ENCODE assay signal across 9 cellular contexts in genomic region chr9:107737987-107738743, GRCh38.
DNase-seq lines count a peak whose midpoint lies in the region; ATAC-seq and TF ChIP-seq lines count a peak whose summit lies in the region.
"Had no signal": no experiment of that assay in that cellular context is flagged by ENCODE, and none has a peak within 500 bp of the region (broad histone marks: within the 10 kb centered on the region; RNA-seq: fewer than 3 reads in every experiment).

No MANE protein-coding gene starts in this region.

- ATAC-seq in SK-N-SH treated with all-trans-retinoic acid at 6 μM for 48 hours: peak; percentile 90
- peak; percentile 24 to 76 (median 40) for ATAC-seq in heart right ventricle
- ATAC-seq in HG03097 (IDR thresholded peaks at IDR 0.05; ENCODE audit: low FRiP score, unreplicated experiment): no peak

- no peak overlapping the region for H3K27ac Mint-ChIP-seq in glutamatergic neuron (ENCODE audit: unreplicated experiment)
- H3K27ac Mint-ChIP-seq: activated naive CD8-positive, alpha-beta T cell had no signal

- 47 to 62% methylated on average over 17 of the region's 17 CpGs for WGBS in heart right ventricle, 2 donors
- 40 to 62% (median 54%) methylated on average over 10 to 17 of the region's 17 CpGs for WGBS in stomach, 5 donors

- H3K36me3 ChIP-seq in heart right ventricle: no peaks in the 10 kb centered on the region
- no peaks in the 10 kb centered on the region for H3K36me3 ChIP-seq in stomach

- TF ChIP-seq EP300 in stomach (IDR thresholded peaks at IDR 0.05): no peak

- no peak overlapping the region for H3K4me3 Mint-ChIP-seq in glutamatergic neuron (ENCODE audit: unreplicated experiment)
- H3K4me3 Mint-ChIP-seq: activated naive CD8-positive, alpha-beta T cell had no signal

- H3K27ac ChIP-seq in heart right ventricle (peak overlapping the region in 9 of 10 donors; percentile 13 to 76 (median 69)), stomach (peak overlapping the region; percentile 0 to 70 (median 58))

- H3K27me3 Mint-ChIP-seq in glutamatergic neuron (ENCODE audit: unreplicated experiment): peaks cover 2% of the 10 kb centered on the region
- H3K27me3 Mint-ChIP-seq: activated naive CD8-positive, alpha-beta T cell had no signal

- H3K27me3 ChIP-seq in heart right ventricle (no peaks in the 10 kb centered on the region), stomach (no peaks in the 10 kb centered on the region)

- DNase-seq in HPDE6-E6E7 (ENCODE audit: extremely low spot score) (peak; percentile 60), heart right ventricle (peak; percentile 46 to 68), stomach (no peak), glutamatergic neuron (no peak), retina (no peak), nucleus accumbens (lab: John Stamatoyannopoulos, UW) (no peak)

- no peaks in the 10 kb centered on the region for H3K36me3 Mint-ChIP-seq in glutamatergic neuron (ENCODE audit: unreplicated experiment)
- H3K36me3 Mint-ChIP-seq: activated naive CD8-positive, alpha-beta T cell had no signal

- H3K4me1 ChIP-seq in heart right ventricle: peaks cover 0 to 53% (median 45%) of the 10 kb centered on the region in 9 donors
- peaks cover 9 to 51% (median 33%) of the 10 kb centered on the region in 4 donors for H3K4me1 ChIP-seq in stomach

- intact Hi-C loops in heart right ventricle (cut with DNase I): loop anchor here in 4 of 10 donors (5.0 to 10.0 kb wide), 4 partner anchors 93 to 407 kb away; partner anchors contain the start of gene KLF4 (in 2 of the 4)
- intact Hi-C loops in stomach (cut with DNase I; ENCODE audit: low total_unique reads): loop anchor here (10.0 kb wide), 1 partner anchor 253 kb away; the partner anchor contains the start of gene KLF4

- no peaks in the 10 kb centered on the region for H3K4me1 Mint-ChIP-seq in glutamatergic neuron (ENCODE audit: low read depth, unreplicated experiment)

- no peak for TF ChIP-seq POLR2A in stomach (IDR thresholded peaks at IDR 0.05)

- H3K4me3 ChIP-seq in heart right ventricle: no peak overlapping the region
- no peak overlapping the region for H3K4me3 ChIP-seq in stomach

- H3K9me3 ChIP-seq in heart right ventricle: no peaks in the 10 kb centered on the region
- H3K9me3 ChIP-seq in stomach: no peaks in the 10 kb centered on the region

- no peak for TF ChIP-seq CTCF in heart right ventricle (IDR thresholded peaks at IDR 0.05)
- no peak for TF ChIP-seq CTCF in stomach (IDR thresholded peaks at IDR 0.05)
- no peak for TF ChIP-seq CTCF in glutamatergic neuron (IDR thresholded peaks at IDR 0.05; ENCODE audit: partially characterized antibody, unreplicated experiment)

- H3K9me3 Mint-ChIP-seq in glutamatergic neuron (ENCODE audit: unreplicated experiment): no peaks in the 10 kb centered on the region

TF ChIP-seq in SK-N-SH treated with all-trans-retinoic acid at 6 μM for 48 hours, 23 proteins besides CTCF, POLR2A, EP300 and RAD21:
- TF ChIP-seq ESRRG (CRISPR knock-in tag; IDR thresholded peaks at IDR 0.05) (no peak), ZFP30 (CRISPR knock-in tag; IDR thresholded peaks at IDR 0.05) (no peak), ZNF70 (CRISPR knock-in tag; IDR thresholded peaks at IDR 0.05) (no peak), ZFP3 (CRISPR knock-in tag; IDR thresholded peaks at IDR 0.05) (peak; percentile 74; the same call in 1 of the 2 replicates), PPARA (CRISPR knock-in tag; IDR thresholded peaks at IDR 0.05; ENCODE audit: borderline replicate concordance) (no peak), POU6F1 (CRISPR knock-in tag; IDR thresholded peaks at IDR 0.05; ENCODE audit: borderline replicate concordance, low read depth) (peak; percentile 51; the same call in 1 of the 2 replicates), GLIS3 (CRISPR knock-in tag; IDR thresholded peaks at IDR 0.05) (no peak), TOX (CRISPR knock-in tag; IDR thresholded peaks at IDR 0.05; ENCODE audit: borderline replicate concordance) (peak; percentile 94), ZC3H10 (CRISPR knock-in tag; IDR thresholded peaks at IDR 0.05) (peak; percentile 98), ISL1 (CRISPR knock-in tag; IDR thresholded peaks at IDR 0.05) (no peak), SNAI2 (CRISPR knock-in tag; IDR thresholded peaks at IDR 0.05) (no peak), TSHZ2 (CRISPR knock-in tag; IDR thresholded peaks at IDR 0.05) (no peak), CSDC2 (CRISPR knock-in tag; IDR thresholded peaks at IDR 0.05) (peak; percentile 70; the same call in 1 of the 2 replicates), ZNF8 (CRISPR knock-in tag; IDR thresholded peaks at IDR 0.05) (no peak)

Comparison
In these comparisons a context has a peak if more than half of its experiments do, and no peak if none do; other contexts are left out.
1. DNase-seq: peak in HPDE6-E6E7 (single experiment) and heart right ventricle (2 of 2); none in stomach (single experiment), glutamatergic neuron (single experiment), retina (single experiment) and nucleus accumbens (0 of 56).